ENCODE assay signal across 19 cellular contexts in genomic region chr10:110153396-110153795, GRCh38. TPM values are rescaled to one million over a fixed set of nuclear protein-coding genes. Genes with fewer than 3 reads are reported as not detected.
A peak's percentile ranks its signal among the peaks of the same experiment; 100 is the strongest.
DNase-seq lines count a peak whose midpoint lies in the region; ATAC-seq, FAIRE-seq and TF ChIP-seq lines count a peak whose summit lies in the region.
"Had no signal": no experiment of that assay in that cellular context is flagged by ENCODE, and none has a peak within 500 bp of the region (broad histone marks: within the 10 kb centered on the region; RNA-seq: fewer than 3 reads in every experiment).

No MANE protein-coding gene starts in this region.

- no peak overlapping the region for H3K4me3 Mint-ChIP-seq in neural progenitor cell
- no peak overlapping the region for H3K4me3 Mint-ChIP-seq in activated CD4-positive, alpha-beta memory T cell treated with anti-CD3 and anti-CD28 coated beads, Interleukin-2, amount 10 ng/mL, durations not matched to agents 7 days and 5 days

- no peak overlapping the region for H3K4me3 ChIP-seq in BLaER1
- no peak overlapping the region for H3K4me3 ChIP-seq in H7 (ENCODE audit: insufficient read depth, low read depth, low read length)
- no peak overlapping the region for H3K4me3 ChIP-seq in GM12878
- H3K4me3 ChIP-seq in neural progenitor cell: no peak overlapping the region
- no peak overlapping the region for H3K4me3 ChIP-seq in mucosa of descending colon
- H3K4me3 ChIP-seq: Peyer's patch had no signal

- H3K4me1 Mint-ChIP-seq in neural progenitor cell: peaks cover 47% of the 10 kb centered on the region
- peaks cover 66% of the 10 kb centered on the region for H3K4me1 Mint-ChIP-seq in activated CD4-positive, alpha-beta memory T cell treated with anti-CD3 and anti-CD28 coated beads, Interleukin-2, amount 10 ng/mL, durations not matched to agents 7 days and 5 days

- peaks cover 35% of the 10 kb centered on the region for H3F3A ChIP-seq in neural progenitor cell (ENCODE audit: low read depth)

- H3K79me2 ChIP-seq in GM12878 (ENCODE audit: control insufficient read depth, insufficient read depth, low read length): no peaks in the 10 kb centered on the region
- no peaks in the 10 kb centered on the region for H3K79me2 ChIP-seq in neural progenitor cell (ENCODE audit: low read depth)

- H3K27me3 Mint-ChIP-seq in neural progenitor cell (ENCODE audit: insufficient read depth, low read depth): peaks cover 22% of the 10 kb centered on the region
- H3K27me3 Mint-ChIP-seq in activated CD4-positive, alpha-beta memory T cell treated with anti-CD3 and anti-CD28 coated beads, Interleukin-2, amount 10 ng/mL, durations not matched to agents 7 days and 5 days: peaks cover 58% of the 10 kb centered on the region

- DNase-seq in H7 (peak; percentile 61), GM12878 (ENCODE audit: low read depth, low spot score) (no peak), neural progenitor cell (ENCODE audit: low spot score) (no peak), T-helper 1 cell (no peak), mucosa of descending colon (no peak), islet precursor cell (no peak)
- no peak for DNase-seq in activated CD4-positive, alpha-beta memory T cell treated with anti-CD3 and anti-CD28 coated beads, Interleukin-2, amount 10 ng/mL, durations not matched to agents 7 days and 5 days
- DNase-seq: Calu3, GOT3, NCI-H146, NCI-H2107, NCI-H345, NCI-H774, SHP77 had no signal

- intact Hi-C loops in GM12878 (cut with micrococcal nuclease; ENCODE audit: unreplicated experiment): no loop called here
- intact Hi-C loops in mucosa of descending colon (cut with DNase I, micrococcal nuclease): no loop called here

- H3K4me1 ChIP-seq in BLaER1 (peaks cover 49% of the 10 kb centered on the region), GM12878 (ENCODE audit: control insufficient read depth, insufficient read depth, low read length) (peaks cover 10% of the 10 kb centered on the region), neural progenitor cell (peaks cover 44% of the 10 kb centered on the region), mucosa of descending colon (ENCODE audit: low read depth) (peaks cover 15% of the 10 kb centered on the region)

- BruUV-seq in GM12878 (replicated peaks; lab: Mats Ljungman, UMichigan): no TSS peak

- in situ Hi-C loops in GM12878 (cut with MboI): no loop called here

- H3K36me3 Mint-ChIP-seq in neural progenitor cell: no peaks in the 10 kb centered on the region
- peaks cover 12% of the 10 kb centered on the region for H3K36me3 Mint-ChIP-seq in activated CD4-positive, alpha-beta memory T cell treated with anti-CD3 and anti-CD28 coated beads, Interleukin-2, amount 10 ng/mL, durations not matched to agents 7 days and 5 days (ENCODE audit: low read depth)

- H2AFZ ChIP-seq in GM12878 (ENCODE audit: control insufficient read depth, low read depth, low read length) (no peak overlapping the region), neural progenitor cell (replicated peaks) (no peak overlapping the region)

- no peak for TF ChIP-seq EP300 in GM12878 (IDR thresholded peaks at IDR 0.05; ENCODE audit: borderline replicate concordance in 1 of 2, control insufficient read depth in 1 of 2, low read depth in 2 of 2, low read length in 2 of 2)

- TF ChIP-seq CTCF in GM12878 (IDR thresholded peaks at IDR 0.05 in 2 of 3, conservative IDR thresholded peaks at IDR 0.05 in 1 of 3; ENCODE audit: control insufficient read depth in 2 of 3, extremely low read depth in 1 of 3, insufficient read depth in 1 of 3, low read depth in 3 of 3, low read length in 3 of 3): no peak
- TF ChIP-seq CTCF in neural progenitor cell (IDR thresholded peaks at IDR 0.05): no peak
- no peak for TF ChIP-seq CTCF in mucosa of descending colon (IDR thresholded peaks at IDR 0.05)

- H3K9me3 ChIP-seq in BLaER1: no peaks in the 10 kb centered on the region
- H3K9me3 ChIP-seq in GM12878 (replicated peaks; ENCODE audit: control insufficient read depth, insufficient read depth, low read length): no peaks in the 10 kb centered on the region
- H3K9me3 ChIP-seq in neural progenitor cell (ENCODE audit: low read depth): no peaks in the 10 kb centered on the region
- H3K9me3 ChIP-seq in mucosa of descending colon: no peaks in the 10 kb centered on the region
- H3K9me3 ChIP-seq: Peyer's patch had no signal

- no peaks in the 10 kb centered on the region for H3K9me3 Mint-ChIP-seq in neural progenitor cell
- H3K9me3 Mint-ChIP-seq in activated CD4-positive, alpha-beta memory T cell treated with anti-CD3 and anti-CD28 coated beads, Interleukin-2, amount 10 ng/mL, durations not matched to agents 7 days and 5 days: no peaks in the 10 kb centered on the region

- no peak for TF ChIP-seq POLR2A in GM12878 (IDR thresholded peaks at IDR 0.05; ENCODE audit: low read depth, low read length)

- no peak overlapping the region for H3K27ac ChIP-seq in BLaER1
- no peak overlapping the region for H3K27ac ChIP-seq in GM12878 (ENCODE audit: control insufficient read depth, insufficient read depth)
- H3K27ac ChIP-seq in neural progenitor cell: no peak overlapping the region
- H3K27ac ChIP-seq: HL-60, Peyer's patch had no signal

- H3K9ac ChIP-seq in BLaER1: no peak overlapping the region
- no peak overlapping the region for H3K9ac ChIP-seq in GM12878 (ENCODE audit: control insufficient read depth, insufficient read depth, low read length)
- H3K9ac ChIP-seq in neural progenitor cell: no peak overlapping the region

- 9% methylated on average over 7 of the region's 7 CpGs for WGBS in GM12878 (ENCODE audit: insufficient coverage, insufficient replicate concordance, low lambda C conversion rate, missing lambda C conversion rate)

- SMC1A ChIA-PET in GM12878 (lab: Charles Lee; ENCODE audit: uncharacterized antibody, unreplicated experiment): no interaction called here

- FAIRE-seq in GM12878 (lab: Jason Lieb, UNC): no peak
- FAIRE-seq: A204.1, G401.6 had no signal

- RAD21 ChIA-PET in GM12878 (lab: Charles Lee; ENCODE audit: unreplicated experiment): no interaction called here

- H3K27ac Mint-ChIP-seq in neural progenitor cell: no peak overlapping the region
- no peak overlapping the region for H3K27ac Mint-ChIP-seq in activated CD4-positive, alpha-beta memory T cell treated with anti-CD3 and anti-CD28 coated beads, Interleukin-2, amount 10 ng/mL, durations not matched to agents 7 days and 5 days

- H3K27me3 ChIP-seq in BLaER1: peaks cover 27% of the 10 kb centered on the region
- H3K27me3 ChIP-seq in H7 (ENCODE audit: control insufficient read depth, insufficient read depth, low read length): peaks cover 8% of the 10 kb centered on the region
- peaks cover 2 to 3% of the 10 kb centered on the region in 2 experiments for H3K27me3 ChIP-seq in GM12878 (replicated peaks in 1 of 2; ENCODE audit: control insufficient read depth in 2 of 2, insufficient read depth in 2 of 2, low read length in 1 of 2)
- H3K27me3 ChIP-seq in neural progenitor cell: peaks cover 2% of the 10 kb centered on the region
- H3K27me3 ChIP-seq: Peyer's patch had no signal

- H3K4me2 ChIP-seq in BLaER1 (peak overlapping the region; percentile 65), GM12878 (ENCODE audit: control insufficient read depth, insufficient read depth) (no peak overlapping the region), neural progenitor cell (peak overlapping the region; percentile 45)

- H4K20me1 ChIP-seq in BLaER1 (peaks cover 51% of the 10 kb centered on the region), GM12878 (ENCODE audit: control insufficient read depth, insufficient read depth) (no peaks in the 10 kb centered on the region), neural progenitor cell (ENCODE audit: low read depth) (no peaks in the 10 kb centered on the region)

- POLR2A ChIA-PET in GM12878 (lab: Charles Lee): no interaction called here
- POLR2A ChIA-PET in activated CD4-positive, alpha-beta memory T cell treated with anti-CD3 and anti-CD28 coated beads, Interleukin-2, amount 10 ng/mL, durations not matched to agents 7 days and 5 days (lab: Charles Lee): interaction anchor here (1.0 to 1.2 kb wide), 3 partner anchors 9 to 55 kb away, joined by 3 read pairs; partner anchors contain the start of gene MXI1

- no peak for TF ChIP-seq RAD21 in GM12878 (IDR thresholded peaks at IDR 0.05; ENCODE audit: insufficient read depth, low read depth, low read length)

- CTCF ChIA-PET in GM12878 (lab: Yijun Ruan, JAX): interaction anchor here (1.6 kb wide), 1 partner anchor 125 kb away, joined by 4 read pairs; no protein-coding TSS in a partner anchor
- CTCF ChIA-PET in activated CD4-positive, alpha-beta memory T cell treated with anti-CD3 and anti-CD28 coated beads, Interleukin-2, amount 10 ng/mL, durations not matched to agents 7 days and 5 days (lab: Charles Lee): interaction anchor here (0.8 kb wide), 1 partner anchor 56 kb away, joined by 3 read pairs; no protein-coding TSS in a partner anchor

- H3K36me3 ChIP-seq in BLaER1 (no peaks in the 10 kb centered on the region), H7 (replicated peaks; ENCODE audit: control insufficient read depth, insufficient read depth, low read length) (no peaks in the 10 kb centered on the region), GM12878 (ENCODE audit: control insufficient read depth in 2 of 2, insufficient read depth in 2 of 2, low read length in 1 of 2) (no peaks in the 10 kb centered on the region), neural progenitor cell (no peaks in the 10 kb centered on the region), mucosa of descending colon (ENCODE audit: low read depth) (no peaks in the 10 kb centered on the region)
- H3K36me3 ChIP-seq: Peyer's patch had no signal

- ATAC-seq in GM12878 (no peak), mucosa of descending colon (no peak)

RNA-seq across cellular contexts. Expression of gene MXI1, which starts 54.0 kb away (rescaled TPM):
- total RNA-seq in H7 (2014; rRNA removed; shearing (Covaris generic)): 9.2 and 10.3 TPM in 2 replicates
- total RNA-seq in GM12878 (2013; cell fraction: nucleolus; rRNA removed): 10.3 and 11.5 TPM in 2 replicates
- total RNA-seq in GM12878 (2014; rRNA removed) (0.23 and 0.49 TPM in 2 replicates), GM12878 (2014; rRNA removed; fragmentation: Illumina TruSeq; extraction: Trizol) (0.37 and 0.58 TPM in 2 replicates), GM12878 (2021) (0.35 and 0.74 TPM in 2 replicates), neural progenitor cell (ENCODE audit: low replicate concordance) (18.2 and 23.5 TPM in 2 replicates), mucosa of descending colon (100 to 1,000 TPM; 112 to 144 (median 139) TPM)
- polyA plus RNA-seq in GM12878 (2011; ENCODE audit: low read depth): 4.1 TPM
- polyA plus RNA-seq in GM12878 (2011; rRNA removed) (8.0 and 12.1 TPM in 2 replicates), GM12878 (2014; fragmentation: Illumina TruSeq; extraction: Trizol) (0.46 and 1.1 TPM in 2 replicates), GM12878 (2014; fragmentation: Nextera tagmentation; extraction: Ambion mirVana) (under 1 TPM; 0.26 to 0.37 TPM), GM12878 (2014; rRNA removed) (0.24 and 0.63 TPM in 2 replicates), GM12878 (2016; fragmentation: Nextera tagmentation; extraction: Ambion mirVana) (under 1 TPM; 0.34 to 0.50 TPM)
- polyA plus RNA-seq in GM12878 (2011; cell fraction: cytosol; rRNA removed): 2.8 and 4.0 TPM in 2 replicates
- 1.7 and 3.4 TPM in 2 replicates for polyA plus RNA-seq in GM12878 (2011; cell fraction: nucleus; rRNA removed)
- polyA plus RNA-seq in GM12878 (2012): 6.0 and 14.3 TPM in 2 replicates
- polyA minus RNA-seq in GM12878 (2011; rRNA and poly(A)+ RNA removed): 3.9 and 4.8 TPM in 2 replicates
- 2.3 and 3.5 TPM in 2 replicates for polyA minus RNA-seq in GM12878 (2011; cell fraction: cytosol; rRNA and poly(A)+ RNA removed)
- polyA minus RNA-seq in GM12878 (2011; cell fraction: nucleus; rRNA and poly(A)+ RNA removed): 2.5 and 2.8 TPM in 2 replicates
- 10 to 100 TPM; 74.2 to 75.4 TPM for total RNA-seq in activated CD4-positive, alpha-beta memory T cell treated with anti-CD3 and anti-CD28 coated beads, Interleukin-2, amount 10 ng/mL, durations not matched to agents 7 days and 5 days
